ENCODE assay signal across 1 cellular context in the genomic region with DNA sequence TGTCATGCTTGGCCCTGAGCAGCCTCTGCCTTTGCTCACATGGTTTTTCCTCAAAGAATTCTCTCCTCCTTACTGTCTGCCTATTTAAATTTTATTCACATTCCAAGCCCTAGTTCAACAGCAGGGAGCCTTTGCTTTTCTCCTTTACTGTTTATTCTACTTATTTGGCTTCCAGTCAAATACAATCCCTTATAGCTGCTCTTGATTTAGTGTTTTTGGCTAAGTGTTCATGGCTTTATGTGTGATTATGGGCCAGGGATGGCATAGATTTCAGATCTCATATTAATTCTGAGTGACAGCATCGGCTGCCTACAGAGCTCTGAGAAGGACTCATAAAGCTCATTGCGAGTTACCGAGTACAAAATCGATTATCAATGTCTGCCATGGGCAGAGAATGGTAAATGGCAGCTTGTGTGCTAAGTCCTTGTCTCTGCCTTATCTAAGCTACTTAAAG.
TF ChIP-seq lines count a peak whose summit lies in the region.

No MANE protein-coding gene starts in this region.

TF ChIP-seq in GM12878, 131 proteins besides CTCF, POLR2A, EP300 and RAD21 (continued from another document):
- 0 out of 2 replicates have a peak, but pooled peaks have one; percentile 14 for TF ChIP-seq YY1 (IDR thresholded peaks at IDR 0.05; ENCODE audit: low read depth, low read length)
- no peak for TF ChIP-seq ATF3 (IDR thresholded peaks at IDR 0.05; ENCODE audit: borderline replicate concordance, extremely low read depth, low read depth, low read length)
